19 cellular contexts compared by ENCODE assay signal in the genomic region with DNA sequence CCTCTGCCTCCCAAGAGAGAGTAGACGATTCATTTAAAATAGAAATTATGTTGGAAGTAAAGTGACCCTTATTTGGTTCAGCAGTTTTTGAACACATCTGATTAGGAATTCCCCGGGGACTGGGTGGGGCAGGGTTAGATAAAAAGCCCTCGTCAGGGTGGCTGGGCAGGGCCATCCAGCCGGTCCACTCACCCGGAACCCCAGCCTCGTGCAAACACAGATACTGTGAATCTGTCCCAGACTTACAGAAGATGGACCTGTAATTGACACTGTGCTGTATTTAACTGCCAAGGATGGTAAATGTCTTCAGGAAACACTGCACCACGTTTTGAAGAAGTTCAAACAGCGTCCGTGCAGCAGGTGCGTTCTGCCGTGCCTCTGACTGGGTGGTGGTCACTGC.
A peak's percentile ranks its signal among the peaks of the same experiment; 100 is the strongest.
DNase-seq lines count a peak whose midpoint lies in the region; ATAC-seq and TF ChIP-seq lines count a peak whose summit lies in the region.
"Had no signal": no experiment of that assay in that cellular context is flagged by ENCODE, and none has a peak within 500 bp of the region (broad histone marks: within the 10 kb centered on the region; RNA-seq: fewer than 3 reads in every experiment).

No MANE protein-coding gene starts in this region.

- H3K79me1 ChIP-seq in neuronal stem cell (ENCODE audit: low read depth, low read length): no peaks in the 10 kb centered on the region

- H2BK5ac ChIP-seq in neuronal stem cell (ENCODE audit: low read length): peak overlapping the region; percentile 58

- H2AK5ac ChIP-seq in neuronal stem cell (ENCODE audit: low read depth, low read length): no peak overlapping the region

- no peak overlapping the region for H3K4me3 Mint-ChIP-seq in type B pancreatic cell
- no peak overlapping the region for H3K4me3 Mint-ChIP-seq in effector memory CD8-positive, alpha-beta T cell
- H3K4me3 Mint-ChIP-seq: CD4-positive, alpha-beta T cell had no signal

- in situ Hi-C loops in Caki2 (cut with HindIII; ENCODE audit: low pct_unique_long_range_greater_than_20kb, low sequenced_read_pairs): no loop called here

- TF ChIP-seq CTCF in hepatocyte (IDR thresholded peaks at IDR 0.05; ENCODE audit: poor library complexity): no peak
- TF ChIP-seq CTCF in type B pancreatic cell (conservative IDR thresholded peaks at IDR 0.05): no peak

- H4K8ac ChIP-seq in neuronal stem cell (ENCODE audit: low read depth, low read length): no peak overlapping the region

- peak overlapping the region; percentile 41 for H3K18ac ChIP-seq in neuronal stem cell (ENCODE audit: low read length)

- H3K36me3 ChIP-seq in hepatocyte (replicated peaks; ENCODE audit: insufficient read depth, low read depth): no peaks in the 10 kb centered on the region
- H3K36me3 ChIP-seq in neuronal stem cell (replicated peaks in 1 of 2; ENCODE audit: control insufficient read depth in 2 of 2, insufficient read depth in 2 of 2, low read length in 2 of 2): no peaks in the 10 kb centered on the region

- 63% methylated on average over 11 of the region's 11 CpGs for WGBS in hepatocyte (ENCODE audit: low lambda C conversion rate, missing lambda C conversion rate)
- no CpG with 5 or more reads among the region's 11 CpGs for WGBS in neuronal stem cell (ENCODE audit: extremely low coverage in 2 of 2, insufficient read length in 2 of 2, insufficient replicate concordance in 1 of 2), 2 donors

- no peak overlapping the region for H2BK120ac ChIP-seq in neuronal stem cell (ENCODE audit: low read depth, low read length)

- H3K4me1 ChIP-seq in hepatocyte (ENCODE audit: insufficient read depth): peaks cover 46% of the 10 kb centered on the region
- peaks cover 0 to 47% of the 10 kb centered on the region in 2 donors for H3K4me1 ChIP-seq in neuronal stem cell (ENCODE audit: control insufficient read depth in 2 of 2, insufficient read depth in 1 of 2, low read depth in 1 of 2, low read length in 2 of 2)

- ATAC-seq in effector memory CD8-positive, alpha-beta T cell (replicated peaks): no peak

- H3K27me3 Mint-ChIP-seq in type B pancreatic cell: peaks cover 20% of the 10 kb centered on the region
- H3K27me3 Mint-ChIP-seq in effector memory CD8-positive, alpha-beta T cell: peaks cover 0 to 36% of the 10 kb centered on the region in 2 donors
- H3K27me3 Mint-ChIP-seq: CD4-positive, alpha-beta T cell had no signal

- H3K9me3 Mint-ChIP-seq in type B pancreatic cell: no peaks in the 10 kb centered on the region
- H3K9me3 Mint-ChIP-seq in effector memory CD8-positive, alpha-beta T cell: no peaks in the 10 kb centered on the region
- H3K9me3 Mint-ChIP-seq: CD4-positive, alpha-beta T cell had no signal

- DNase-seq in Caki2 (ENCODE audit: low read depth): peak; percentile 37
- no peak for DNase-seq in hepatocyte (ENCODE audit: low spot score)
- DNase-seq in neuronal stem cell (ENCODE audit: low spot score): no peak
- no peak for DNase-seq in type B pancreatic cell (ENCODE audit: extremely low spot score, unreplicated experiment)
- DNase-seq in effector memory CD8-positive, alpha-beta T cell: no peak
- DNase-seq in stimulated activated CD4-positive, alpha-beta T cell treated with anti-CD3 and anti-CD28 coated beads, Interleukin-15, amount 100 ng/mL, for 24 hours: no peak
- no peak for DNase-seq in HT-29 (ENCODE audit: low spot score)
- DNase-seq: AML-193; CD4-positive, alpha-beta T cell; GDM1; GOT3; NCI-H1417 treated with DMSO at 0.1 percent for 48 hours; NCI-H1930; NCI-H2171; NCI-H446; NCI-H774; RPMI8226; SIG-M5 had no signal

- H3K36me3 Mint-ChIP-seq in type B pancreatic cell: no peaks in the 10 kb centered on the region
- H3K36me3 Mint-ChIP-seq in effector memory CD8-positive, alpha-beta T cell (ENCODE audit: insufficient read depth): no peaks in the 10 kb centered on the region

- no peak overlapping the region for H3K23ac ChIP-seq in neuronal stem cell (ENCODE audit: low read depth, low read length, poor library complexity)

- peaks cover 48% of the 10 kb centered on the region for H3K4me1 Mint-ChIP-seq in type B pancreatic cell (ENCODE audit: unreplicated experiment)
- no peaks in the 10 kb centered on the region for H3K4me1 Mint-ChIP-seq in effector memory CD8-positive, alpha-beta T cell (ENCODE audit: low read depth in 2 of 2)

- H4K20me1 ChIP-seq in hepatocyte (ENCODE audit: insufficient read depth, poor library complexity, severe bottlenecking): no peaks in the 10 kb centered on the region

- H3K9ac ChIP-seq in neuronal stem cell (ENCODE audit: low read depth, low read length, poor library complexity): no peak overlapping the region

- H2BK15ac ChIP-seq in neuronal stem cell (ENCODE audit: low read length): peak overlapping the region; percentile 66

- H3K4me2 ChIP-seq in hepatocyte: no peak overlapping the region
- no peak overlapping the region for H3K4me2 ChIP-seq in neuronal stem cell (ENCODE audit: insufficient read depth, low read length, poor library complexity, severe bottlenecking)

- H3K9me3 ChIP-seq in hepatocyte (ENCODE audit: low read depth) (no peaks in the 10 kb centered on the region), neuronal stem cell (replicated peaks in 1 of 2; ENCODE audit: control insufficient read depth in 2 of 2, insufficient read depth in 1 of 2, low read depth in 1 of 2, low read length in 2 of 2) (peaks cover 0 to 6% of the 10 kb centered on the region in 2 donors)

- H4K91ac ChIP-seq in neuronal stem cell (ENCODE audit: low read depth, low read length, poor library complexity): no peak overlapping the region

- H3K4me3 ChIP-seq in hepatocyte: no peak overlapping the region
- H3K4me3 ChIP-seq in neuronal stem cell (ENCODE audit: low read length in 2 of 2): no peak overlapping the region

- H3K27ac Mint-ChIP-seq in type B pancreatic cell: peak overlapping the region; percentile 71
- H3K27ac Mint-ChIP-seq in effector memory CD8-positive, alpha-beta T cell: no peak overlapping the region
- H3K27ac Mint-ChIP-seq: CD4-positive, alpha-beta T cell had no signal

- H3K14ac ChIP-seq in neuronal stem cell (ENCODE audit: low read length): no peak overlapping the region

- peak overlapping the region; percentile 24 for H2BK12ac ChIP-seq in neuronal stem cell (ENCODE audit: low read length)

- H2AFZ ChIP-seq in hepatocyte (no peak overlapping the region), neuronal stem cell (ENCODE audit: low read length) (no peak overlapping the region)

- no peaks in the 10 kb centered on the region for H3K79me2 ChIP-seq in hepatocyte

- H3K27me3 ChIP-seq in hepatocyte: no peaks in the 10 kb centered on the region
- H3K27me3 ChIP-seq in neuronal stem cell (ENCODE audit: control insufficient read depth in 3 of 3, insufficient read depth in 3 of 3, low read depth in 1 of 3, low read length in 3 of 3): peaks cover 0 to 26% (median 0%) of the 10 kb centered on the region in 3 experiments

- peak overlapping the region; percentile 55 for H3K27ac ChIP-seq in hepatocyte
- H3K27ac ChIP-seq in neuronal stem cell (replicated peaks; ENCODE audit: low read length): no peak overlapping the region
- H3K27ac ChIP-seq: HL-60 had no signal

- H3K9me2 ChIP-seq in hepatocyte (replicated peaks; ENCODE audit: insufficient read depth): no peaks in the 10 kb centered on the region

- no peak overlapping the region for H3K4ac ChIP-seq in neuronal stem cell (ENCODE audit: low read length)
